Comparison of ENCODE assay signal across 17 cellular contexts in the genomic region with DNA sequence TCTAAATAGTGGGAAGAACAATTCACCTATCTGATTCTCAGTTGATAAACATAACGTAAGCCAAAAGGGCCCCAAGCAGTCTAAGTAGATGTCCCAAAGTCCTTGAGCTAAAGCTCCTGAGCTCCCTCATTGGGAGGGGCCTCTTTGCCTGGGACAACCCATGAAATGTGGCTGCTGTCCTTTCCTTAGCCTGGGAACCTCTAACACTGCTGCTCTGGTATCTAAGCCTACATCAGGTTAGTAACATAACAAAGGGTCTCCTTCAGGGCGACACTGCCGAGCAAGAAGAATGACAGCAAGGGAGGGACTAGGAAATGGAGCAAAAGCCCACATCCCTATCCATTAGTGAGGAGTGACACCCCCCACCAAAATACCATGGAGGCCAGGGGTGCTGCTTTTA.
"Had no signal": no experiment of that assay in that cellular context is flagged by ENCODE, and none has a peak within 500 bp of the region (broad histone marks: within the 10 kb centered on the region; RNA-seq: fewer than 3 reads in every experiment).

No MANE protein-coding gene starts in this region.

- H3K4me3 Mint-ChIP-seq: dendritic cell treated with granulocyte-macrophage colony-stimulating factor and Interleukin-4, amounts not matched to agents 40 ng/mL and 50 ng/mL, for 4 days; effector memory CD8-positive, alpha-beta T cell; memory B cell; mesothelial cell of epicardium; nephron had no signal

- H3K27ac ChIP-seq: foreskin keratinocyte, hepatocyte, left lung, lower lobe of right lung, stomach had no signal

- H3K27me3 Mint-ChIP-seq: dendritic cell treated with granulocyte-macrophage colony-stimulating factor and Interleukin-4, amounts not matched to agents 40 ng/mL and 50 ng/mL, for 4 days; effector memory CD8-positive, alpha-beta T cell; memory B cell had no signal

- H3K79me2 ChIP-seq: hepatocyte had no signal

- H3K27ac Mint-ChIP-seq: dendritic cell treated with granulocyte-macrophage colony-stimulating factor and Interleukin-4, amounts not matched to agents 40 ng/mL and 50 ng/mL, for 4 days; memory B cell; mesothelial cell of epicardium; nephron had no signal

- H3K4me3 ChIP-seq: hepatocyte, left lung, lower lobe of right lung, stomach had no signal

- DNase-seq: effector memory CD8-positive, alpha-beta T cell; erythroblast; foreskin keratinocyte; islet precursor cell; left lung; lower lobe of right lung; posterior cingulate gyrus; small intestine; stimulated activated CD4-positive, alpha-beta T cell treated with anti-CD3 and anti-CD28 coated beads, Interleukin-12 subunit alpha, Interleukin-12 subunit beta, amount 100 ng/mL, for 4 hours; stimulated activated naive CD4-positive, alpha-beta T cell; stomach; trophoblast cell had no signal

- H3K4me2 ChIP-seq: hepatocyte had no signal

- H3K27me3 ChIP-seq: foreskin keratinocyte, hepatocyte, left lung, stomach had no signal

- H3K4me1 ChIP-seq: foreskin keratinocyte, left lung, lower lobe of right lung had no signal

- H3K9me3 ChIP-seq: left lung, lower lobe of right lung, stomach had no signal

- H3K4me1 Mint-ChIP-seq: mesothelial cell of epicardium had no signal

- H2AFZ ChIP-seq: hepatocyte had no signal

- H3K9me3 Mint-ChIP-seq: dendritic cell treated with granulocyte-macrophage colony-stimulating factor and Interleukin-4, amounts not matched to agents 40 ng/mL and 50 ng/mL, for 4 days; effector memory CD8-positive, alpha-beta T cell; memory B cell; mesothelial cell of epicardium; nephron had no signal

- ATAC-seq: effector memory CD8-positive, alpha-beta T cell; foreskin keratinocyte; left lung; lower lobe of right lung had no signal
